Comparison of ENCODE assay signal across 8 cellular contexts in the genomic region with DNA sequence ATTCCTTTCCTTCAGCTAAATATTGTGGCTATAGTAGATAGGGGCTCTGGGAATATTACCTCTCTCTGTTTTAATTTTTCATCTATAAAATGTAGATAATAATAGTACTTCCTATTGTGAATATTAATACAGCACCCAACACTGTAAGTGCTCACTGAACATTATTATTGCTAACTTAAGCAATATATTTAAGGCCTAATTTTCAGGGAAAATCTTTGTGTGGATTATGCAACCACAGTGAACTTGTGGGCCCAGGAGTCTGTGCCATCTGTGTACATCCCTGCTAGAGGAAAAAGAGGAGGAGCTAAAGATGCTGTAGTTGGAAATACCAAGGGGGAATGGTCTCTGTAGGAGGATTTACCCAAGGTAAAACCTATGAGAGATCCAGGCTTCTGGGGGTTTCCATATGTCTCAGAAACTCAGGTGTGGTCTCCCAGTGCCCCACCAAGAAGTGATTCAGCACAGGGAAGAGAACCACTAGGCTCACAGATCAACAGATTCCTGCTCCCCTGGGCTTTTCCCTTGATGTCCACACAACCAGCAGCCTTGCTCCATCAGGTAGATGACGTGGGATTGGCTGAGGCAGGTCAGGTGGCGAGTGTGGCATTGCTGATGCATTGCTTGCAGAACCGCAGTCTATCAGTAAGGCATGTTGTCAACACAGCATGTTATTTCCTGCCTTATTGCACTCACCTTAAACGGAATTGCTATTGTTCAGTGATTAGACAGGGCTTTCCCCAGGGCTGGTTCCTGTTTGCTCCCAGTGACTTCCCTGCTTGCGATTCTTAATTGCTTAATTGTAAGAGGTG. TPM values are rescaled to one million over a fixed set of nuclear protein-coding genes. Genes with fewer than 3 reads are reported as not detected.
DNase-seq lines count a peak whose midpoint lies in the region; ATAC-seq and TF ChIP-seq lines count a peak whose summit lies in the region.

No MANE protein-coding gene starts in this region.

- H3K27me3 ChIP-seq in left ventricle myocardium inferior (ENCODE audit: low read depth) (no peaks in the 10 kb centered on the region), body of pancreas (no peaks in the 10 kb centered on the region)

- no peaks in the 10 kb centered on the region for H3K27me3 Mint-ChIP-seq in activated CD8-positive, alpha-beta memory T cell treated with anti-CD3 and anti-CD28 coated beads, Interleukin-2, amount 10 ng/mL, durations not matched to agents 7 days and 5 days

- TF ChIP-seq POLR2A in body of pancreas (IDR thresholded peaks at IDR 0.05): no peak

- CTCF ChIA-PET in activated CD8-positive, alpha-beta memory T cell treated with anti-CD3 and anti-CD28 coated beads, Interleukin-2, amount 10 ng/mL, durations not matched to agents 7 days and 5 days (lab: Charles Lee): interaction anchor here (1.7 to 9.7 kb wide), 2 partner anchors 11 to 19 kb away, joined by 8 to 107 read pairs; no protein-coding TSS in a partner anchor

- H3K27ac ChIP-seq in left ventricle myocardium inferior (replicated peaks): peak overlapping the region; percentile 95
- H3K27ac ChIP-seq in body of pancreas: peak overlapping the region in 1 of 4 donors; percentile 88

- H3K27ac Mint-ChIP-seq in activated CD8-positive, alpha-beta memory T cell treated with anti-CD3 and anti-CD28 coated beads, Interleukin-2, amount 10 ng/mL, durations not matched to agents 7 days and 5 days: peak overlapping the region; percentile 100

- H3K9me3 Mint-ChIP-seq in activated CD8-positive, alpha-beta memory T cell treated with anti-CD3 and anti-CD28 coated beads, Interleukin-2, amount 10 ng/mL, durations not matched to agents 7 days and 5 days (ENCODE audit: low read depth): no peaks in the 10 kb centered on the region

- no peak for TF ChIP-seq CTCF in left ventricle myocardium inferior (IDR thresholded peaks at IDR 0.05; ENCODE audit: borderline replicate concordance)
- no peak for TF ChIP-seq CTCF in body of pancreas (IDR thresholded peaks at IDR 0.05)

- ATAC-seq in GM18511 (IDR thresholded peaks at IDR 0.05; ENCODE audit: unreplicated experiment) (peak; percentile 39), body of pancreas (no peak), HG02885 (IDR thresholded peaks at IDR 0.05; ENCODE audit: poor library complexity, unreplicated experiment) (no peak), GM19463 (IDR thresholded peaks at IDR 0.05; ENCODE audit: unreplicated experiment) (no peak)
- peak; percentile 56 for ATAC-seq in activated CD8-positive, alpha-beta memory T cell treated with anti-CD3 and anti-CD28 coated beads, Interleukin-2, amount 10 ng/mL, durations not matched to agents 7 days and 5 days

- H3K4me3 Mint-ChIP-seq in activated CD8-positive, alpha-beta memory T cell treated with anti-CD3 and anti-CD28 coated beads, Interleukin-2, amount 10 ng/mL, durations not matched to agents 7 days and 5 days: peak overlapping the region; percentile 57

- no peaks in the 10 kb centered on the region for H3K36me3 ChIP-seq in left ventricle myocardium inferior
- H3K36me3 ChIP-seq in body of pancreas (replicated peaks in 1 of 2; ENCODE audit: insufficient read depth in 1 of 2, low read depth in 2 of 2): no peaks in the 10 kb centered on the region

- H3K4me3 ChIP-seq in left ventricle myocardium inferior (no peak overlapping the region), body of pancreas (no peak overlapping the region)

- peaks cover 9% of the 10 kb centered on the region for H3K36me3 Mint-ChIP-seq in activated CD8-positive, alpha-beta memory T cell treated with anti-CD3 and anti-CD28 coated beads, Interleukin-2, amount 10 ng/mL, durations not matched to agents 7 days and 5 days

- intact Hi-C loops in left ventricle myocardium inferior (cut with micrococcal nuclease) (loop anchor here (10.0 kb wide), 1 partner anchor 227 kb away; a partner anchor contains a TSS), body of pancreas (cut with DNase I) (no loop called here)

- peaks cover 69% of the 10 kb centered on the region for H3K4me1 ChIP-seq in left ventricle myocardium inferior
- peaks cover 27% of the 10 kb centered on the region for H3K4me1 ChIP-seq in body of pancreas

- DNase-seq in NCI-H1436 (lab: John Stamatoyannopoulos, UW) (peak; percentile 50), left ventricle myocardium inferior (no peak), body of pancreas (no peak)
- peak; percentile 93 for DNase-seq in activated CD8-positive, alpha-beta memory T cell treated with anti-CD3 and anti-CD28 coated beads, Interleukin-2, amount 10 ng/mL, durations not matched to agents 7 days and 5 days
- DNase-seq in stimulated activated CD4-positive, alpha-beta T cell treated with anti-CD3 and anti-CD28 coated beads, TNF-alpha, amount 100 ng/mL, for 4 hours (ENCODE audit: low read depth in 3 of 3): peak in 2 of 3 experiments; percentile 31 to 44

- peaks cover 52% of the 10 kb centered on the region for H3K4me1 Mint-ChIP-seq in activated CD8-positive, alpha-beta memory T cell treated with anti-CD3 and anti-CD28 coated beads, Interleukin-2, amount 10 ng/mL, durations not matched to agents 7 days and 5 days

- H3K9me3 ChIP-seq in left ventricle myocardium inferior (replicated peaks) (no peaks in the 10 kb centered on the region), body of pancreas (no peaks in the 10 kb centered on the region)

- 43 to 68% methylated on average over 5 of the region's 5 CpGs for WGBS in body of pancreas, 2 donors

RNA-seq across cellular contexts. Expression of a gene that starts 1.6 kb away (rescaled TPM):
- 10 to 100 TPM; 86.5 to 95.7 TPM for total RNA-seq in activated CD8-positive, alpha-beta memory T cell treated with anti-CD3 and anti-CD28 coated beads, Interleukin-2, amount 10 ng/mL, durations not matched to agents 7 days and 5 days
- total RNA-seq in left ventricle myocardium inferior: 18.3 TPM
- total RNA-seq in body of pancreas: 10 to 100 TPM; 15.8 to 21.1 TPM

Comparison
In these comparisons a context has a peak if more than half of its experiments do, and no peak if none do; other contexts are left out.
1. ATAC-seq: peak in GM18511 (single experiment) and activated CD8-positive, alpha-beta memory T cell treated with anti-CD3 and anti-CD28 coated beads, Interleukin-2, amount 10 ng/mL, durations not matched to agents 7 days and 5 days (single experiment); none in body of pancreas (single experiment), HG02885 (single experiment) and GM19463 (single experiment).
2. DNase-seq: peak in NCI-H1436 (single experiment), activated CD8-positive, alpha-beta memory T cell treated with anti-CD3 and anti-CD28 coated beads, Interleukin-2, amount 10 ng/mL, durations not matched to agents 7 days and 5 days (single experiment) and stimulated activated CD4-positive, alpha-beta T cell treated with anti-CD3 and anti-CD28 coated beads, TNF-alpha, amount 100 ng/mL, for 4 hours (2 of 3); none in left ventricle myocardium inferior (single experiment) and body of pancreas (0 of 4).